ENCODE assay signal across 15 cellular contexts in genomic region chr2:200453142-200453852, GRCh38. TPM values are rescaled to one million over a fixed set of nuclear protein-coding genes. Genes with fewer than 3 reads are reported as not detected.
A peak's percentile ranks its signal among the peaks of the same experiment; 100 is the strongest.
DNase-seq lines count a peak whose midpoint lies in the region; ATAC-seq, FAIRE-seq and TF ChIP-seq lines count a peak whose summit lies in the region.
"Had no signal": no experiment of that assay in that cellular context is flagged by ENCODE, and none has a peak within 500 bp of the region (broad histone marks: within the 10 kb centered on the region; RNA-seq: fewer than 3 reads in every experiment).

No MANE protein-coding gene starts in this region.

- no peak overlapping the region for H3K4ac ChIP-seq in trophoblast cell (ENCODE audit: low read depth, low read length)

- POLR2A ChIA-PET in HepG2 (lab: Yijun Ruan, JAX): no interaction called here

- H3K79me1 ChIP-seq in trophoblast cell (ENCODE audit: low read length): no peaks in the 10 kb centered on the region

- H3K4me1 Mint-ChIP-seq in chondrocyte (ENCODE audit: low read depth): peaks cover 16% of the 10 kb centered on the region
- peaks cover 21% of the 10 kb centered on the region for H3K4me1 Mint-ChIP-seq in stimulated activated naive CD8-positive, alpha-beta T cell treated with anti-CD3 and anti-CD28 coated beads, Interleukin-15, amount 100 ng/mL, for 72 hours

- ATAC-seq in HepG2: no peak; the same call in 2 of the 3 replicates
- no peak for ATAC-seq in right lobe of liver
- no peak for ATAC-seq in stimulated activated naive CD8-positive, alpha-beta T cell treated with anti-CD3 and anti-CD28 coated beads, Interleukin-15, amount 100 ng/mL, for 72 hours
- no peak for ATAC-seq in HG03039 (IDR thresholded peaks at IDR 0.05; ENCODE audit: unreplicated experiment)

- H2AFZ ChIP-seq in HepG2 (ENCODE audit: low read length) (no peak overlapping the region), trophoblast cell (ENCODE audit: insufficient read depth, low read length, poor library complexity) (no peak overlapping the region)

- no peak overlapping the region for H3K14ac ChIP-seq in trophoblast cell (ENCODE audit: low read length)

- H3K4me3 ChIP-seq in HepG2 (replicated peaks in 1 of 3; ENCODE audit: insufficient read depth in 1 of 3, low read depth in 2 of 3, low read length in 3 of 3): no peak overlapping the region
- no peak overlapping the region for H3K4me3 ChIP-seq in right lobe of liver
- no peak overlapping the region for H3K4me3 ChIP-seq in trophoblast cell (ENCODE audit: low read depth, low read length)
- H3K4me3 ChIP-seq: BLaER1, HAP-1 had no signal

- no peak overlapping the region for H4K8ac ChIP-seq in trophoblast cell (ENCODE audit: low read depth, low read length)

- H3K79me2 ChIP-seq in HepG2 (ENCODE audit: insufficient read depth, low read length) (no peaks in the 10 kb centered on the region), trophoblast cell (ENCODE audit: control insufficient read depth, insufficient read depth, low read length, poor library complexity) (no peaks in the 10 kb centered on the region)

- no peaks in the 10 kb centered on the region for H3K9me3 Mint-ChIP-seq in chondrocyte (ENCODE audit: low read depth)
- no peaks in the 10 kb centered on the region for H3K9me3 Mint-ChIP-seq in stimulated activated naive CD8-positive, alpha-beta T cell treated with anti-CD3 and anti-CD28 coated beads, Interleukin-15, amount 100 ng/mL, for 72 hours
- H3K9me3 Mint-ChIP-seq: CD8-positive, alpha-beta memory T cell had no signal

- TF ChIP-seq RAD21 in HepG2 (CRISPR knock-in tag; IDR thresholded peaks at IDR 0.05): no peak

- intact Hi-C loops in HepG2 (cut with micrococcal nuclease; ENCODE audit: unreplicated experiment): no loop called here
- intact Hi-C loops in right lobe of liver (cut with DNase I): no loop called here

- H4K91ac ChIP-seq in trophoblast cell (ENCODE audit: low read depth, low read length): no peak overlapping the region

- no peaks in the 10 kb centered on the region for H4K20me1 ChIP-seq in HepG2 (ENCODE audit: insufficient read depth, low read length)
- H4K20me1 ChIP-seq: BLaER1 had no signal

- H3K36me3 Mint-ChIP-seq in chondrocyte (ENCODE audit: low read depth): peaks cover 14% of the 10 kb centered on the region

- BruUV-seq in HepG2 (replicated peaks; lab: Mats Ljungman, UMichigan): no TSS peak

- no peak overlapping the region for H2BK12ac ChIP-seq in trophoblast cell (ENCODE audit: low read length)

- H3K36me3 ChIP-seq in HepG2 (replicated peaks in 1 of 2; ENCODE audit: control insufficient read depth in 1 of 2, insufficient read depth in 2 of 2, low read length in 2 of 2): peaks cover 42 to 88% of the 10 kb centered on the region in 2 experiments
- H3K36me3 ChIP-seq in right lobe of liver: peaks cover 0 to 4% (median 0%) of the 10 kb centered on the region in 4 donors
- peaks cover 10 to 25% of the 10 kb centered on the region in 2 experiments for H3K36me3 ChIP-seq in trophoblast cell (ENCODE audit: control insufficient read depth in 1 of 2, insufficient read depth in 2 of 2, low read length in 2 of 2)
- H3K36me3 ChIP-seq: HAP-1 had no signal

- FAIRE-seq in HepG2 (lab: Jason Lieb, UNC): no peak

- no peak overlapping the region for H3K9ac ChIP-seq in HepG2 (ENCODE audit: insufficient read depth, low read depth, low read length)
- H3K9ac ChIP-seq in trophoblast cell (ENCODE audit: low read length): no peak overlapping the region
- H3K9ac ChIP-seq: BLaER1 had no signal

- CTCF ChIA-PET in HepG2 (lab: Yijun Ruan, JAX; ENCODE audit: low intra/inter-chr PET ratio, low total read pairs): no interaction called here

- H2BK120ac ChIP-seq in trophoblast cell (ENCODE audit: insufficient read depth, low read length, poor library complexity): no peak overlapping the region

- in situ Hi-C loops in HepG2 (cut with HindIII; ENCODE audit: extremely low pct_ligation_motif_present, low pct_unique_long_range_greater_than_20kb): no loop called here

- H3K27me3 ChIP-seq in HepG2 (ENCODE audit: control insufficient read depth in 1 of 2, insufficient read depth in 2 of 2, low read length in 2 of 2) (no peaks in the 10 kb centered on the region), right lobe of liver (no peaks in the 10 kb centered on the region), trophoblast cell (ENCODE audit: insufficient read depth, low read length) (no peaks in the 10 kb centered on the region)
- H3K27me3 ChIP-seq: BLaER1 had no signal

- no peak overlapping the region for H3K23ac ChIP-seq in trophoblast cell (ENCODE audit: low read length)

- TF ChIP-seq POLR2A in HepG2 (IDR thresholded peaks at IDR 0.05; ENCODE audit: insufficient read depth in 1 of 2, low read depth in 2 of 2, low read length in 2 of 2) (0 out of 4 replicates have a peak, but pooled peaks of 1 of the 2 experiments have one; percentile 23), right lobe of liver (IDR thresholded peaks at IDR 0.05) (no peak)

- no peak overlapping the region for H3K4me3 Mint-ChIP-seq in chondrocyte (ENCODE audit: unreplicated experiment)
- no peak overlapping the region for H3K4me3 Mint-ChIP-seq in stimulated activated naive CD8-positive, alpha-beta T cell treated with anti-CD3 and anti-CD28 coated beads, Interleukin-15, amount 100 ng/mL, for 72 hours
- H3K4me3 Mint-ChIP-seq: CD8-positive, alpha-beta memory T cell had no signal

- no peaks in the 10 kb centered on the region for H3K27me3 Mint-ChIP-seq in chondrocyte (ENCODE audit: low read depth)
- H3K27me3 Mint-ChIP-seq in stimulated activated naive CD8-positive, alpha-beta T cell treated with anti-CD3 and anti-CD28 coated beads, Interleukin-15, amount 100 ng/mL, for 72 hours: no peaks in the 10 kb centered on the region
- H3K27me3 Mint-ChIP-seq: CD8-positive, alpha-beta memory T cell had no signal

- no peak overlapping the region for H4K12ac ChIP-seq in trophoblast cell (ENCODE audit: low read depth, low read length)

- H3K9me3 ChIP-seq in HepG2 (ENCODE audit: low read length): no peaks in the 10 kb centered on the region
- no peaks in the 10 kb centered on the region for H3K9me3 ChIP-seq in right lobe of liver
- H3K9me3 ChIP-seq in trophoblast cell (ENCODE audit: insufficient read depth, low read depth, low read length): no peaks in the 10 kb centered on the region
- H3K9me3 ChIP-seq: BLaER1, HAP-1 had no signal

- WGBS in HepG2 (ENCODE audit: low lambda C conversion rate): 90% methylated on average over 8 of the region's 8 CpGs
- WGBS in right lobe of liver (ENCODE audit: insufficient coverage, low coverage, low lambda C conversion rate, missing lambda C conversion rate): 87% methylated on average over 8 of the region's 8 CpGs
- WGBS in trophoblast cell (ENCODE audit: extremely low coverage, insufficient coverage, insufficient read length): no CpG with 5 or more reads among the region's 8 CpGs

- TF ChIP-seq EP300 in HepG2 (IDR thresholded peaks at IDR 0.05; ENCODE audit: low read depth in 2 of 2, low read length in 2 of 2) (no peak), HepG2 (CRISPR knock-in tag; IDR thresholded peaks at IDR 0.05; ENCODE audit: borderline replicate concordance) (no peak)

- H2AK5ac ChIP-seq in trophoblast cell (ENCODE audit: low read length): no peak overlapping the region

- H2BK5ac ChIP-seq in trophoblast cell (ENCODE audit: low read depth, low read length, poor library complexity): no peak overlapping the region

- H3K27ac ChIP-seq in HepG2 (ENCODE audit: extremely low read length, insufficient read depth, low read length): no peak overlapping the region
- H3K27ac ChIP-seq in right lobe of liver: no peak overlapping the region
- H3K27ac ChIP-seq in trophoblast cell (ENCODE audit: low read depth, low read length): peak overlapping the region; percentile 1
- H3K27ac ChIP-seq: BLaER1, HL-60 had no signal

- H3K4me2 ChIP-seq in HepG2 (ENCODE audit: low read depth, low read length) (no peak overlapping the region), trophoblast cell (ENCODE audit: low read length) (no peak overlapping the region)
- H3K4me2 ChIP-seq: BLaER1 had no signal

- peak overlapping the region; percentile 55 for H3K27ac Mint-ChIP-seq in chondrocyte (ENCODE audit: unreplicated experiment)
- no peak overlapping the region for H3K27ac Mint-ChIP-seq in stimulated activated naive CD8-positive, alpha-beta T cell treated with anti-CD3 and anti-CD28 coated beads, Interleukin-15, amount 100 ng/mL, for 72 hours

- no peak overlapping the region for H3K18ac ChIP-seq in trophoblast cell (ENCODE audit: low read length)

- no peak for DNase-seq in HepG2 (ENCODE audit: low spot score)
- DNase-seq in right lobe of liver: no peak
- DNase-seq in chondrocyte (ENCODE audit: low spot score): no peak
- no peak for DNase-seq in trophoblast cell
- no peak for DNase-seq in middle frontal gyrus (ENCODE audit: extremely low spot score, low spot score)
- no peak for DNase-seq in stimulated activated naive CD8-positive, alpha-beta T cell treated with anti-CD3 and anti-CD28 coated beads, Interleukin-15, amount 100 ng/mL, for 72 hours
- DNase-seq: 8988T; AML-193; CD8-positive, alpha-beta memory T cell; DMS53; GF-D8 had no signal

- TF ChIP-seq CTCF in HepG2 (CRISPR knock-in tag; IDR thresholded peaks at IDR 0.05) (no peak), right lobe of liver (IDR thresholded peaks at IDR 0.05) (no peak), chondrocyte (IDR thresholded peaks at IDR 0.05) (no peak)

- H3K4me1 ChIP-seq in HepG2 (ENCODE audit: insufficient read depth, low read length) (no peaks in the 10 kb centered on the region), right lobe of liver (peaks cover 0 to 15% (median 5%) of the 10 kb centered on the region in 4 donors), trophoblast cell (ENCODE audit: control insufficient read depth in 1 of 2, insufficient read depth in 2 of 2, low read length in 2 of 2) (peaks cover 6 to 11% of the 10 kb centered on the region in 2 experiments)
- H3K4me1 ChIP-seq: BLaER1, HAP-1 had no signal

RNA-seq across cellular contexts. Expression of gene KCTD18, which starts 56.6 kb away (rescaled TPM):
- total RNA-seq in HepG2 (2016; rRNA removed; fragmentation: Illumina TruSeq; extraction: Trizol) (7.0 and 7.1 TPM in 2 replicates), right lobe of liver (10 to 100 TPM in 1 of 6 experiments, 1 to 10 TPM in 5; 6.2 to 16.7 (median 7.3) TPM), chondrocyte (17.3 to 18.9 TPM (median 17.6 TPM) in 3 replicates)
- 1.9 and 2.4 TPM in 2 replicates for total RNA-seq in HepG2 (2016; cell fraction: cytosol; rRNA removed; fragmentation: Illumina TruSeq; extraction: Trizol; ENCODE audit: low read depth)
- total RNA-seq in HepG2 (2016; cell fraction: insoluble cytoplasmic fraction; rRNA removed; fragmentation: Illumina TruSeq; extraction: Trizol): 6.3 and 7.3 TPM in 2 replicates
- 7.3 and 8.3 TPM in 2 replicates for total RNA-seq in HepG2 (2016; cell fraction: membrane; rRNA removed; fragmentation: Illumina TruSeq; extraction: Trizol)
- 3.6 and 4.2 TPM in 2 replicates for total RNA-seq in HepG2 (2016; cell fraction: nucleus; rRNA removed; fragmentation: Illumina TruSeq; extraction: Trizol)
- 2.2 and 2.5 TPM in 2 replicates for polyA plus RNA-seq in HepG2 (2011; rRNA removed)
- 1.6 and 2.3 TPM in 2 replicates for polyA plus RNA-seq in HepG2 (2011; cell fraction: cytosol; rRNA removed)
- polyA plus RNA-seq in HepG2 (2011; cell fraction: nucleus; rRNA removed): 3.2 and 4.3 TPM in 2 replicates
- polyA plus RNA-seq in HepG2 (2012): 2.8 and 4.9 TPM in 2 replicates
- 2.4 and 3.1 TPM in 2 replicates for polyA plus RNA-seq in HepG2 (2016; cell fraction: cytosol; fragmentation: Illumina TruSeq; extraction: Trizol; ENCODE audit: low read depth)
- polyA plus RNA-seq in HepG2 (2016; cell fraction: insoluble cytoplasmic fraction; fragmentation: Illumina TruSeq; extraction: Trizol; ENCODE audit: low read depth): 5.9 and 8.3 TPM in 2 replicates
- polyA plus RNA-seq in HepG2 (2016; cell fraction: membrane; fragmentation: Illumina TruSeq; extraction: Trizol; ENCODE audit: low read depth): 5.6 TPM in 2 replicates
- polyA plus RNA-seq in HepG2 (2016; cell fraction: nucleus; fragmentation: Illumina TruSeq; extraction: Trizol; ENCODE audit: insufficient read depth, low read depth): 5.0 and 6.2 TPM in 2 replicates
- 0.42 and 0.86 TPM in 2 replicates for polyA minus RNA-seq in HepG2 (2011; rRNA and poly(A)+ RNA removed; ENCODE audit: low replicate concordance)
- polyA minus RNA-seq in HepG2 (2011; cell fraction: cytosol; rRNA and poly(A)+ RNA removed): 2.0 and 2.1 TPM in 2 replicates
- 4.0 and 4.1 TPM in 2 replicates for polyA minus RNA-seq in HepG2 (2011; cell fraction: nucleus; rRNA and poly(A)+ RNA removed)
- polyA plus RNA-seq in trophoblast cell (2013): 4.1 and 4.5 TPM in 2 replicates
